Comparison of ENCODE assay signal across 8 cellular contexts in the genomic region with DNA sequence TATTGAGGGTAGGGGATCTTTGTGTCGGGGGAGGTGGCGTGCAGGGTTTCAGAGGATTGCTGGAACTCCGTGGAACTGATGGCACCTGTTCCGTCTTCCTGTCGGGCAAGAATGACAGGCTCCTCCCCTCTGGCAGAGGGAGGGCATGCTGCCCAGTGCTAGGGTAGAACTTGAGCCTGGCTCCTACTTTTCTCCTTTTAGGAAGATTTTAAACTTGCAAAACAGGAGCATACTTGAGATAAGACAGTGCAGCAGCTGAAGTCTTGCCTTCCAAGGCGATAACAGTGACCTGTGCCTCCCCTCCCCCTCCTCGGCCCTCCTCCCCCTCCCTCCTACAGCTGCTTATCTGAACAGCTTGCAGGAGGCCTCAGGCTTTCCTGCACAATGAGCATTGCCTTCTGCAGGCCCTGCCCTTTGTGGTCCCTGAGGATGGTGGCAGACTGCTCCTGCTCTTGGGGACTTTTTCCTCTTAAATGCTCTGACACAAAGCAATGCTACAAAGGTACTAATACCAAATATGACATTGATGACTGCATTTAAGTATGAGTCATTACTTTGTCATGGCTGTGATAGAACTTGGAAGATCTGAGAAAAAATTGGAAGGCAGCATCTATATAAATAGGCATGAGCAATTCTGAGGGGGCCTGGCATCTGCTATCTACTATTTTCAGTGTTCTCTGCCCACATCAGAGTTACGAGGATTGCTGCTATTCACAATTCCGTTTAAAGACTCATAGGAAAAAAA. TPM values are rescaled to one million over a fixed set of nuclear protein-coding genes. Genes with fewer than 3 reads are reported as not detected.
DNase-seq lines count a peak whose midpoint lies in the region; ATAC-seq and TF ChIP-seq lines count a peak whose summit lies in the region.

No MANE protein-coding gene starts in this region.

- H3K27ac ChIP-seq in CD4-positive, alpha-beta memory T cell (ENCODE audit: low read depth, low read length) = peak overlapping the region; percentile 57

- no peaks in the 10 kb centered on the region for H3K9me3 ChIP-seq in CD4-positive, alpha-beta memory T cell (ENCODE audit: control insufficient read depth in 1 of 2, low read length in 2 of 2)
- no peaks in the 10 kb centered on the region for H3K9me3 ChIP-seq in mucosa of descending colon

- ATAC-seq in mucosa of descending colon (peak; percentile 51), HG02885 (IDR thresholded peaks at IDR 0.05; ENCODE audit: poor library complexity, unreplicated experiment) (no peak)
- ATAC-seq in stimulated activated naive CD8-positive, alpha-beta T cell treated with anti-CD3 and anti-CD28 coated beads, Interleukin-15, amount 100 ng/mL, for 72 hours = peak; percentile 29

- no peak for TF ChIP-seq CTCF in epithelial cell of proximal tubule (conservative IDR thresholded peaks at IDR 0.05; ENCODE audit: low read depth, low read length)
- TF ChIP-seq CTCF in mucosa of descending colon (IDR thresholded peaks at IDR 0.05) = no peak

- POLR2A ChIA-PET in CD4-positive, alpha-beta memory T cell (lab: Charles Lee; ENCODE audit: partially characterized antibody) = interaction anchor here (2.5 kb wide), 1 partner anchor 137 kb away, joined by 19 read pairs; no protein-coding TSS in a partner anchor

- intact Hi-C loops in CD4-positive, alpha-beta memory T cell (cut with micrococcal nuclease) = loop anchor here (10.0 kb wide), 1 partner anchor 388 kb away; no protein-coding TSS in a partner anchor
- intact Hi-C loops in mucosa of descending colon (cut with DNase I, micrococcal nuclease) = loop anchor here in 1 of 2 donors (10.0 kb wide), 1 partner anchor 398 kb away; no protein-coding TSS in a partner anchor

- H3K9me3 Mint-ChIP-seq in CD4-positive, alpha-beta memory T cell = no peaks in the 10 kb centered on the region
- no peaks in the 10 kb centered on the region for H3K9me3 Mint-ChIP-seq in stimulated activated naive CD8-positive, alpha-beta T cell treated with anti-CD3 and anti-CD28 coated beads, Interleukin-15, amount 100 ng/mL, for 72 hours

- peak in 2 of 5 donors; percentile 6 to 71 for DNase-seq in CD4-positive, alpha-beta memory T cell
- peak; percentile 20 for DNase-seq in LHCN-M2 (ENCODE audit: low read depth)
- peak; percentile 4 to 12 for DNase-seq in activated CD4-positive, alpha-beta T cell treated with anti-CD3 and anti-CD28 coated beads, Interleukin-2, amount 50 U/mL, for 4 hours
- no peak for DNase-seq in epithelial cell of proximal tubule (ENCODE audit: low read depth)
- peak; percentile 69 to 78 (median 74) for DNase-seq in mucosa of descending colon
- peak in 1 of 2 donors; percentile 47 for DNase-seq in stimulated activated naive CD8-positive, alpha-beta T cell treated with anti-CD3 and anti-CD28 coated beads, Interleukin-15, amount 100 ng/mL, for 72 hours
- no peak for DNase-seq in NCI-H187 (lab: John Stamatoyannopoulos, UW)

- peak overlapping the region; percentile 22 to 79 for H3K4me3 ChIP-seq in CD4-positive, alpha-beta memory T cell (ENCODE audit: low read length in 2 of 2)
- peak overlapping the region; percentile 71 for H3K4me3 ChIP-seq in epithelial cell of proximal tubule (ENCODE audit: low read depth, low read length)
- no peak overlapping the region for H3K4me3 ChIP-seq in mucosa of descending colon

- H3K27ac Mint-ChIP-seq in CD4-positive, alpha-beta memory T cell = peak overlapping the region; percentile 64 to 98 (median 83)
- H3K27ac Mint-ChIP-seq in stimulated activated naive CD8-positive, alpha-beta T cell treated with anti-CD3 and anti-CD28 coated beads, Interleukin-15, amount 100 ng/mL, for 72 hours = peak overlapping the region in 1 of 2 donors; percentile 55

- H3K27me3 ChIP-seq in CD4-positive, alpha-beta memory T cell (ENCODE audit: insufficient read depth, low read length) = no peaks in the 10 kb centered on the region

- CTCF ChIA-PET in CD4-positive, alpha-beta memory T cell (lab: Charles Lee; ENCODE audit: partially characterized antibody) = interaction anchor here (1.3 to 7.6 kb wide), 2 partner anchors 13 to 496 kb away, joined by 4 to 94 read pairs; no protein-coding TSS in a partner anchor

- H3K36me3 ChIP-seq in CD4-positive, alpha-beta memory T cell (ENCODE audit: insufficient read depth, low read length) = no peaks in the 10 kb centered on the region
- no peaks in the 10 kb centered on the region for H3K36me3 ChIP-seq in mucosa of descending colon (ENCODE audit: low read depth)

- peak overlapping the region; percentile 85 to 97 (median 88) for H3K4me3 Mint-ChIP-seq in CD4-positive, alpha-beta memory T cell
- peak overlapping the region; percentile 91 for H3K4me3 Mint-ChIP-seq in stimulated activated naive CD8-positive, alpha-beta T cell treated with anti-CD3 and anti-CD28 coated beads, Interleukin-15, amount 100 ng/mL, for 72 hours

- peaks cover 14 to 40% (median 17%) of the 10 kb centered on the region in 4 donors for H3K4me1 Mint-ChIP-seq in CD4-positive, alpha-beta memory T cell
- peaks cover 44% of the 10 kb centered on the region for H3K4me1 Mint-ChIP-seq in stimulated activated naive CD8-positive, alpha-beta T cell treated with anti-CD3 and anti-CD28 coated beads, Interleukin-15, amount 100 ng/mL, for 72 hours

- no peaks in the 10 kb centered on the region for H3K27me3 Mint-ChIP-seq in CD4-positive, alpha-beta memory T cell
- H3K27me3 Mint-ChIP-seq in stimulated activated naive CD8-positive, alpha-beta T cell treated with anti-CD3 and anti-CD28 coated beads, Interleukin-15, amount 100 ng/mL, for 72 hours = peaks cover 17% of the 10 kb centered on the region

- H3K4me1 ChIP-seq in CD4-positive, alpha-beta memory T cell (ENCODE audit: insufficient read depth, low read length) = peaks cover 35% of the 10 kb centered on the region
- H3K4me1 ChIP-seq in mucosa of descending colon (ENCODE audit: low read depth) = peaks cover 16% of the 10 kb centered on the region

- H3K36me3 Mint-ChIP-seq in CD4-positive, alpha-beta memory T cell = peaks cover 0 to 5% of the 10 kb centered on the region in 2 donors

RNA-seq across cellular contexts. Expression of a gene that starts 1.9 kb away (rescaled TPM):
- 1 to 10 TPM; 2.4 to 2.9 TPM for total RNA-seq in CD4-positive, alpha-beta memory T cell
- polyA plus RNA-seq in CD4-positive, alpha-beta memory T cell = under 1 TPM in 1 of 2 donors, not detected in 1; 0.96 TPM
- 0.92 TPM in 1 of 2 replicates, not detected in the other for total RNA-seq in LHCN-M2 (2014; rRNA removed)
- 0.69 TPM for polyA plus RNA-seq in LHCN-M2 (2012)
- not detected in 2 replicates for total RNA-seq in epithelial cell of proximal tubule
- 10 to 100 TPM in 1 of 3 donors, 1 to 10 TPM in 2; 5.4 to 18.4 (median 6.6) TPM for total RNA-seq in mucosa of descending colon

Comparison
In these comparisons a context has a peak if more than half of its experiments do, and no peak if none do; other contexts are left out.
1. DNase-seq: peak in LHCN-M2 (single experiment), activated CD4-positive, alpha-beta T cell treated with anti-CD3 and anti-CD28 coated beads, Interleukin-2, amount 50 U/mL, for 4 hours (2 of 2) and mucosa of descending colon (3 of 3); none in epithelial cell of proximal tubule (single experiment) and NCI-H187 (0 of 2).